8 cellular contexts compared by ENCODE assay signal in genomic region chr10:3783721-3784432, GRCh38. TPM values are rescaled to one million over a fixed set of nuclear protein-coding genes. Genes with fewer than 3 reads are reported as not detected.
DNase-seq lines count a peak whose midpoint lies in the region; ATAC-seq and TF ChIP-seq lines count a peak whose summit lies in the region.

No MANE protein-coding gene starts in this region.

- no peak for TF ChIP-seq EP300 in gastroesophageal sphincter (IDR thresholded peaks at IDR 0.05)

- H2BK12ac ChIP-seq in neuronal stem cell (ENCODE audit: low read length): no peak overlapping the region

- peaks cover 51% of the 10 kb centered on the region for H3K4me1 Mint-ChIP-seq in activated naive CD4-positive, alpha-beta T cell treated with anti-CD3 and anti-CD28 coated beads, Interleukin-2, amount 10 ng/mL, durations not matched to agents 7 days and 5 days

- H3K9me2 ChIP-seq in GM23248 (ENCODE audit: insufficient read depth): no peaks in the 10 kb centered on the region

- peaks cover 57% of the 10 kb centered on the region for H3K36me3 Mint-ChIP-seq in activated naive CD4-positive, alpha-beta T cell treated with anti-CD3 and anti-CD28 coated beads, Interleukin-2, amount 10 ng/mL, durations not matched to agents 7 days and 5 days

- ATAC-seq in gastroesophageal sphincter (no peak), GM21515 (IDR thresholded peaks at IDR 0.05; ENCODE audit: unreplicated experiment) (no peak)

- CTCF ChIA-PET in activated naive CD4-positive, alpha-beta T cell treated with anti-CD3 and anti-CD28 coated beads, Interleukin-2, amount 10 ng/mL, durations not matched to agents 7 days and 5 days (lab: Charles Lee): no interaction called here

- no peak overlapping the region for H2BK5ac ChIP-seq in neuronal stem cell (ENCODE audit: low read length)

- H3K4me3 ChIP-seq in GM23248: peak overlapping the region; percentile 98
- peak overlapping the region; percentile 74 to 98 for H3K4me3 ChIP-seq in gastroesophageal sphincter
- peak overlapping the region; percentile 93 to 99 for H3K4me3 ChIP-seq in neuronal stem cell (ENCODE audit: low read length in 2 of 2)

- no peak overlapping the region for H3K18ac ChIP-seq in neuronal stem cell (ENCODE audit: low read length)

- no peak overlapping the region for H4K8ac ChIP-seq in neuronal stem cell (ENCODE audit: low read depth, low read length)

- peaks cover 6% of the 10 kb centered on the region for H3K27me3 Mint-ChIP-seq in activated naive CD4-positive, alpha-beta T cell treated with anti-CD3 and anti-CD28 coated beads, Interleukin-2, amount 10 ng/mL, durations not matched to agents 7 days and 5 days

- H3K14ac ChIP-seq in neuronal stem cell (ENCODE audit: low read length): no peak overlapping the region

- H3K79me1 ChIP-seq in neuronal stem cell (ENCODE audit: low read depth, low read length): peaks cover 9% of the 10 kb centered on the region

- H2BK120ac ChIP-seq in neuronal stem cell (ENCODE audit: low read depth, low read length): no peak overlapping the region

- TF ChIP-seq POLR2A in gastroesophageal sphincter (IDR thresholded peaks at IDR 0.05): peak in 1 of 2 donors; percentile 70

- H3K23ac ChIP-seq in neuronal stem cell (ENCODE audit: low read depth, low read length, poor library complexity): no peak overlapping the region

- H3K9ac ChIP-seq in GM23248 (peak overlapping the region; percentile 100), neuronal stem cell (ENCODE audit: low read depth, low read length, poor library complexity) (no peak overlapping the region)

- no peak overlapping the region for H4K91ac ChIP-seq in neuronal stem cell (ENCODE audit: low read depth, low read length, poor library complexity)

- no peaks in the 10 kb centered on the region for H3K27me3 ChIP-seq in GM23248 (replicated peaks; ENCODE audit: insufficient read depth)
- no peaks in the 10 kb centered on the region for H3K27me3 ChIP-seq in gastroesophageal sphincter
- H3K27me3 ChIP-seq in neuronal stem cell (ENCODE audit: control insufficient read depth in 3 of 3, insufficient read depth in 3 of 3, low read depth in 1 of 3, low read length in 3 of 3): peaks cover 0 to 3% (median 0%) of the 10 kb centered on the region in 3 experiments

- WGBS in GM23248 (ENCODE audit: low coverage in 1 of 2, low lambda C conversion rate in 2 of 2, missing lambda C conversion rate in 2 of 2), 2 experiments: 0 to 1% methylated on average over 22 of the region's 22 CpGs
- WGBS in gastroesophageal sphincter (ENCODE audit: low coverage in 1 of 2), 2 donors: 0 to 1% methylated on average over 10 to 18 of the region's 22 CpGs
- WGBS in neuronal stem cell (ENCODE audit: extremely low coverage in 2 of 2, insufficient read length in 2 of 2, insufficient replicate concordance in 1 of 2), 2 donors: no CpG with 5 or more reads among the region's 22 CpGs

- peaks cover 51% of the 10 kb centered on the region for H3K36me3 ChIP-seq in GM23248 (ENCODE audit: low read depth)
- peaks cover 3 to 31% of the 10 kb centered on the region in 2 donors for H3K36me3 ChIP-seq in gastroesophageal sphincter
- peaks cover 26 to 38% of the 10 kb centered on the region in 2 donors for H3K36me3 ChIP-seq in neuronal stem cell (replicated peaks in 1 of 2; ENCODE audit: control insufficient read depth in 2 of 2, insufficient read depth in 2 of 2, low read length in 2 of 2)

- H3K27ac Mint-ChIP-seq in activated naive CD4-positive, alpha-beta T cell treated with anti-CD3 and anti-CD28 coated beads, Interleukin-2, amount 10 ng/mL, durations not matched to agents 7 days and 5 days: peak overlapping the region; percentile 96

- peaks cover 61% of the 10 kb centered on the region for H3K79me2 ChIP-seq in GM23248 (ENCODE audit: insufficient read depth)

- H3K27ac ChIP-seq in 22Rv1 (peak overlapping the region; percentile 89), GM23248 (peak overlapping the region; percentile 100), gastroesophageal sphincter (peak overlapping the region; percentile 93 to 100 (median 100)), neuronal stem cell (replicated peaks; ENCODE audit: low read length) (no peak overlapping the region)

- peaks cover 16% of the 10 kb centered on the region for H3K4me1 ChIP-seq in GM23248 (ENCODE audit: insufficient read depth)
- H3K4me1 ChIP-seq in gastroesophageal sphincter: peaks cover 6 to 39% (median 6%) of the 10 kb centered on the region in 3 donors
- H3K4me1 ChIP-seq in neuronal stem cell (ENCODE audit: control insufficient read depth in 2 of 2, insufficient read depth in 1 of 2, low read depth in 1 of 2, low read length in 2 of 2): peaks cover 6 to 13% of the 10 kb centered on the region in 2 donors

- H4K20me1 ChIP-seq in GM23248 (ENCODE audit: insufficient read depth): 0 out of 2 replicates have a peak, but pooled peaks cover 3% of the 10 kb centered on the region

- H3F3A ChIP-seq in GM23248 (ENCODE audit: insufficient read depth): peaks cover 71% of the 10 kb centered on the region

- in situ Hi-C loops in GM23248 (cut with MboI): loop anchor here (10.0 to 25.0 kb wide), 2 partner anchors 461 to 978 kb away; no protein-coding TSS in a partner anchor

- DNase-seq in GM23248 (peak; percentile 76), NCI-H69 (lab: John Stamatoyannopoulos, UW) (peak; percentile 95), neuronal stem cell (ENCODE audit: low spot score) (peak; percentile 75), DMS114 treated with DMSO at 0.1 percent for 48 hours (lab: John Stamatoyannopoulos, UW; ENCODE audit: unreplicated experiment) (no peak)
- peak; percentile 67 for DNase-seq in activated naive CD4-positive, alpha-beta T cell treated with anti-CD3 and anti-CD28 coated beads, Interleukin-2, amount 10 ng/mL, durations not matched to agents 7 days and 5 days

- H3K4me3 Mint-ChIP-seq in activated naive CD4-positive, alpha-beta T cell treated with anti-CD3 and anti-CD28 coated beads, Interleukin-2, amount 10 ng/mL, durations not matched to agents 7 days and 5 days: peak overlapping the region; percentile 94

- no peaks in the 10 kb centered on the region for H3K9me3 ChIP-seq in GM23248 (ENCODE audit: low read depth)
- H3K9me3 ChIP-seq in gastroesophageal sphincter: no peaks in the 10 kb centered on the region
- peaks cover 0 to under 1% of the 10 kb centered on the region in 2 donors for H3K9me3 ChIP-seq in neuronal stem cell (replicated peaks in 1 of 2; ENCODE audit: control insufficient read depth in 2 of 2, insufficient read depth in 1 of 2, low read depth in 1 of 2, low read length in 2 of 2)

- H2AFZ ChIP-seq in GM23248 (no peak overlapping the region), neuronal stem cell (ENCODE audit: low read length) (peak overlapping the region; percentile 52)

- H3K9me3 Mint-ChIP-seq in activated naive CD4-positive, alpha-beta T cell treated with anti-CD3 and anti-CD28 coated beads, Interleukin-2, amount 10 ng/mL, durations not matched to agents 7 days and 5 days: no peaks in the 10 kb centered on the region

- no peak overlapping the region for H2BK15ac ChIP-seq in neuronal stem cell (ENCODE audit: low read length)

- peak overlapping the region; percentile 94 for H3K4me2 ChIP-seq in GM23248 (ENCODE audit: unreplicated experiment)
- peak overlapping the region; percentile 62 for H3K4me2 ChIP-seq in neuronal stem cell (ENCODE audit: insufficient read depth, low read length, poor library complexity, severe bottlenecking)

- H3K4ac ChIP-seq in neuronal stem cell (ENCODE audit: low read length): no peak overlapping the region

- no peak for TF ChIP-seq CTCF in 22Rv1 (IDR thresholded peaks at IDR 0.05)
- no peak for TF ChIP-seq CTCF in gastroesophageal sphincter (IDR thresholded peaks at IDR 0.05)

- H2AK5ac ChIP-seq in neuronal stem cell (ENCODE audit: low read depth, low read length): no peak overlapping the region

RNA-seq across cellular contexts. Expression of gene KLF6, which starts 1.1 kb away (rescaled TPM):
- 49.8 and 58.9 TPM in 2 replicates for total RNA-seq in GM23248 (2014; rRNA removed; shearing (Covaris generic))
- polyA plus RNA-seq in GM23248 (2016; fragmentation: Nextera tagmentation; extraction: Ambion mirVana): 264 and 279 TPM in 2 replicates
- 100 to 1,000 TPM in 2 of 4 donors, 10 to 100 TPM in 2; 90.3 to 113 (median 105) TPM for total RNA-seq in gastroesophageal sphincter
- 12.9 TPM for polyA plus RNA-seq in neuronal stem cell (2013, experiment 1 of 2)
- polyA plus RNA-seq in neuronal stem cell (2013, experiment 2 of 2): 13.2 TPM
